In the genomic region with DNA sequence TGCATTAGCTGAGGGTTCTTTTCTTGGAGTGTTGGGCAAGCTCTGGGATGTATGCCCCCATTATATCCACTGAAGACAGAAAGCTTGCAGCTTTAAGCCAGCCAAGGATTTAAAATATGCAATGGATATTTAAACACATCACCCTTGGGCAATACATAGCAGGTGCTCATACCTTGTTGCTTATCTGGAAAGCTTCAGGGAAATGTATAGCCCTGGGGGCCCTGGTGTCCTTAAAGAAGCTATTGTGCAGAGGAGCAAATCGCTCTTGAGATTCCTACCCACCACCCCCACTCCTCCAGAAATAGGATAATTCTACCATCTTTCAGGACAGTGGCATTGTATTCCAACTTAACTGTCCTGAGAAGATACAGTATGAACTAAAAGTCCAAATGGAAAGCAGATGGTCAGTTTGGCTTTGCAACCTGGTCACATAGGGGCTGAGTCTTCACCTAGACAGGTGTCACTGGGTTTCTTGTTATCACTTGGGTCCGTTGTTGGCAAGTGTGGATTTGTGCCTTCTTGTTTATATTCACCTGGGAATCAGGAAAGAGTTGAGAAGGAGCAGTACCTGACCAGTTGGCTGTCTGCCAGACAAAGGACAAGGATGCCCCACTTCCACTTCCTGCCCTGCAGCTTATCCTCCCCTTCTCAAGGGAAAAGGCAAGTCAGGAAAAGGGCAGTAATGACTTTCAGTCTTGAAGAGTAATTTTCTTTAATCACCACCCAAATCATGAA, we compare ENCODE assay signal across 11 cellular contexts. TPM values are rescaled to one million over a fixed set of nuclear protein-coding genes. Genes with fewer than 3 reads are reported as not detected.
A peak's percentile ranks its signal among the peaks of the same experiment; 100 is the strongest.
DNase-seq lines count a peak whose midpoint lies in the region; ATAC-seq and TF ChIP-seq lines count a peak whose summit lies in the region.
"Had no signal": no experiment of that assay in that cellular context is flagged by ENCODE, and none has a peak within 500 bp of the region (broad histone marks: within the 10 kb centered on the region; RNA-seq: fewer than 3 reads in every experiment).

No MANE protein-coding gene starts in this region.

- H4K91ac ChIP-seq in mesenchymal stem cell (ENCODE audit: low read length): no peak overlapping the region

- H3K9me3 ChIP-seq in DOHH2 (ENCODE audit: control insufficient read depth, insufficient read depth, low read length) (no peaks in the 10 kb centered on the region), PC-9 (ENCODE audit: insufficient read depth, low read depth) (no peaks in the 10 kb centered on the region), mesenchymal stem cell (ENCODE audit: control insufficient read depth, low read length) (no peaks in the 10 kb centered on the region)

- intact Hi-C loops in PC-9 (cut with micrococcal nuclease; ENCODE audit: unreplicated experiment): no loop called here

- H3K4me3 ChIP-seq in ACC112 (ENCODE audit: low read depth, low read length): no peak overlapping the region
- peak overlapping the region; percentile 58; the same call in 1 of the 2 replicates for H3K4me3 ChIP-seq in DOHH2 (ENCODE audit: low read length)
- H3K4me3 ChIP-seq in PC-9: no peak overlapping the region
- H3K4me3 ChIP-seq in mesenchymal stem cell (ENCODE audit: insufficient read depth in 1 of 2, low read depth in 1 of 2, low read length in 2 of 2): peak overlapping the region in 1 of 2 experiments; percentile 78
- H3K4me3 ChIP-seq in foreskin fibroblast (ENCODE audit: low read depth in 1 of 2, low read length in 2 of 2): no peak overlapping the region
- H3K4me3 ChIP-seq in H7 (ENCODE audit: insufficient read depth, low read depth, low read length): no peak overlapping the region

- H3F3A ChIP-seq in DOHH2 (ENCODE audit: control insufficient read depth, insufficient read depth): 0 out of 2 replicates have a peak, but pooled peaks cover 2% of the 10 kb centered on the region
- peaks cover 17% of the 10 kb centered on the region; the same call in 1 of the 2 replicates for H3F3A ChIP-seq in PC-9 (ENCODE audit: insufficient read depth, low read depth)

- H2AFZ ChIP-seq in ACC112 (ENCODE audit: low read length, unreplicated experiment): peak overlapping the region; percentile 47
- no peak overlapping the region for H2AFZ ChIP-seq in PC-9
- H2AFZ ChIP-seq in mesenchymal stem cell (ENCODE audit: low read depth, low read length): no peak overlapping the region

- no peak for TF ChIP-seq CTCF in DOHH2 (IDR thresholded peaks at IDR 0.05; ENCODE audit: low read depth, low read length, poor library complexity, severe bottlenecking)
- TF ChIP-seq CTCF in PC-9 (conservative IDR thresholded peaks at IDR 0.05): no peak
- no peak for TF ChIP-seq CTCF in foreskin fibroblast (IDR thresholded peaks at IDR 0.05; ENCODE audit: low read depth, low read length)

- no peak overlapping the region for H2BK5ac ChIP-seq in mesenchymal stem cell (ENCODE audit: low read depth, low read length, poor library complexity, severe bottlenecking)

- CTCF ChIA-PET in PC-9 (lab: Charles Lee): interaction anchor here (0.6 kb wide), 1 partner anchor 102 kb away, joined by 3 read pairs; no protein-coding TSS in a partner anchor

- POLR2A ChIA-PET in PC-9 (lab: Charles Lee; ENCODE audit: unreplicated experiment): interaction anchor here (0.6 to 0.7 kb wide), 2 partner anchors 210 to 213 kb away, joined by 3 to 4 read pairs; no protein-coding TSS in a partner anchor
- POLR2A ChIA-PET in naive thymus-derived CD8-positive, alpha-beta T cell (lab: Charles Lee): no interaction called here

- H3K18ac ChIP-seq in mesenchymal stem cell (ENCODE audit: low read depth in 1 of 2, low read length in 2 of 2): no peak overlapping the region

- H4K20me1 ChIP-seq in DOHH2 (ENCODE audit: control insufficient read depth, insufficient read depth, low read depth, low read length): no peaks in the 10 kb centered on the region
- no peaks in the 10 kb centered on the region for H4K20me1 ChIP-seq in PC-9 (ENCODE audit: insufficient read depth)

- no peaks in the 10 kb centered on the region for H3K79me1 ChIP-seq in mesenchymal stem cell (replicated peaks; ENCODE audit: low read length, poor library complexity, severe bottlenecking)

- H3K14ac ChIP-seq in mesenchymal stem cell (ENCODE audit: low read length in 2 of 2): no peak overlapping the region

- no peaks in the 10 kb centered on the region for H3K36me3 Mint-ChIP-seq in naive thymus-derived CD8-positive, alpha-beta T cell
- H3K36me3 Mint-ChIP-seq: CD8-positive, alpha-beta T cell had no signal

- H2BK12ac ChIP-seq in mesenchymal stem cell (ENCODE audit: low read length in 2 of 2): no peak overlapping the region

- peaks cover 13 to 40% (median 24%) of the 10 kb centered on the region in 4 donors for H3K4me1 Mint-ChIP-seq in naive thymus-derived CD8-positive, alpha-beta T cell

- H3K4me2 ChIP-seq in DOHH2 (ENCODE audit: low read length) (peak overlapping the region; percentile 51), PC-9 (0 out of 2 replicates have a peak overlapping the region, but pooled peaks have one; percentile 18), mesenchymal stem cell (ENCODE audit: low read length, poor library complexity, severe bottlenecking) (no peak overlapping the region)

- H3K23ac ChIP-seq in mesenchymal stem cell (ENCODE audit: low read length in 2 of 2): no peak overlapping the region

- 86% methylated on average over 2 of the region's 2 CpGs for WGBS in mesenchymal stem cell

- H3K27me3 ChIP-seq in ACC112 (ENCODE audit: insufficient read depth, low read length): no peaks in the 10 kb centered on the region
- H3K27me3 ChIP-seq in DOHH2 (ENCODE audit: control insufficient read depth, low read length): no peaks in the 10 kb centered on the region
- H3K27me3 ChIP-seq in PC-9 (ENCODE audit: insufficient read depth, low read depth): no peaks in the 10 kb centered on the region
- H3K27me3 ChIP-seq in mesenchymal stem cell (ENCODE audit: control insufficient read depth in 1 of 2, insufficient read depth in 1 of 2, low read length in 2 of 2): no peaks in the 10 kb centered on the region
- no peaks in the 10 kb centered on the region for H3K27me3 ChIP-seq in H7 (ENCODE audit: control insufficient read depth, insufficient read depth, low read length)

- H3K27me3 Mint-ChIP-seq in naive thymus-derived CD8-positive, alpha-beta T cell: peaks cover 0 to 7% (median 0%) of the 10 kb centered on the region in 5 donors

- H3K4me1 ChIP-seq in ACC112 (ENCODE audit: control insufficient read depth, insufficient read depth, low read length, unreplicated experiment) (peaks cover 9% of the 10 kb centered on the region), DOHH2 (ENCODE audit: control insufficient read depth, low read length) (peaks cover 36% of the 10 kb centered on the region), PC-9 (replicated peaks; ENCODE audit: insufficient read depth) (peaks cover 29% of the 10 kb centered on the region), mesenchymal stem cell (ENCODE audit: control insufficient read depth, insufficient read depth, low read depth, low read length) (no peaks in the 10 kb centered on the region)

- BruUV-seq in PC-9 (replicated peaks; lab: Mats Ljungman, UMichigan): no TSS peak

- H2BK15ac ChIP-seq in mesenchymal stem cell (ENCODE audit: low read depth, poor library complexity, severe bottlenecking): no peak overlapping the region

- DNase-seq in PC-9: peak in 1 of 2 experiments; percentile 56
- no peak for DNase-seq in mesenchymal stem cell
- no peak for DNase-seq in naive thymus-derived CD8-positive, alpha-beta T cell
- DNase-seq in foreskin fibroblast: no peak
- no peak for DNase-seq in H7
- DNase-seq: activated CD4-positive, CD25-positive, alpha-beta regulatory T cell treated with anti-CD3 and anti-CD28 coated beads, Interleukin-2, amount 50 U/mL, for 72 hours; activated gamma-delta T cell had no signal

- H3K9me2 ChIP-seq in DOHH2 (replicated peaks; ENCODE audit: control insufficient read depth, low read length) (no peaks in the 10 kb centered on the region), PC-9 (ENCODE audit: insufficient read depth) (no peaks in the 10 kb centered on the region)

- H3K9me3 Mint-ChIP-seq in naive thymus-derived CD8-positive, alpha-beta T cell: no peaks in the 10 kb centered on the region
- H3K9me3 Mint-ChIP-seq: CD8-positive, alpha-beta T cell had no signal

- no peak overlapping the region for H4K8ac ChIP-seq in mesenchymal stem cell (ENCODE audit: low read length)

- no peak overlapping the region for H3K4ac ChIP-seq in mesenchymal stem cell (ENCODE audit: low read depth in 1 of 2, low read length in 2 of 2)

- no peak for ATAC-seq in naive thymus-derived CD8-positive, alpha-beta T cell
- ATAC-seq in HG02938 (IDR thresholded peaks at IDR 0.05; ENCODE audit: unreplicated experiment): no peak

- no peak overlapping the region for H2AK5ac ChIP-seq in mesenchymal stem cell (ENCODE audit: low read length, severe bottlenecking)

- H2BK120ac ChIP-seq in mesenchymal stem cell (ENCODE audit: low read depth, low read length): no peak overlapping the region

- H3K79me2 ChIP-seq in ACC112 (ENCODE audit: control insufficient read depth, insufficient read depth, low read length, unreplicated experiment) (no peaks in the 10 kb centered on the region), DOHH2 (ENCODE audit: control insufficient read depth, low read length) (no peaks in the 10 kb centered on the region), PC-9 (ENCODE audit: low read depth) (no peaks in the 10 kb centered on the region)

- H3K36me3 ChIP-seq in ACC112 (ENCODE audit: insufficient read depth, low read length) (no peaks in the 10 kb centered on the region), DOHH2 (ENCODE audit: control insufficient read depth, low read length) (no peaks in the 10 kb centered on the region), PC-9 (ENCODE audit: low read depth) (no peaks in the 10 kb centered on the region), mesenchymal stem cell (ENCODE audit: control insufficient read depth in 1 of 2, insufficient read depth in 2 of 2, low read depth in 1 of 2, low read length in 2 of 2) (no peaks in the 10 kb centered on the region), H7 (replicated peaks; ENCODE audit: control insufficient read depth, insufficient read depth, low read length) (no peaks in the 10 kb centered on the region)

- peak overlapping the region in 5 of 10 donors; percentile 54 to 87 (median 85) for H3K4me3 Mint-ChIP-seq in naive thymus-derived CD8-positive, alpha-beta T cell

- H3K9ac ChIP-seq in mesenchymal stem cell (ENCODE audit: low read length): peak overlapping the region; percentile 87

- H3K27ac ChIP-seq in ACC112 (ENCODE audit: low read depth, low read length) (no peak overlapping the region), DOHH2 (ENCODE audit: low read depth, low read length) (no peak overlapping the region), PC-9 (no peak overlapping the region), mesenchymal stem cell (ENCODE audit: low read length, poor library complexity, severe bottlenecking) (no peak overlapping the region)

- peak overlapping the region in 1 of 10 donors; percentile 50 for H3K27ac Mint-ChIP-seq in naive thymus-derived CD8-positive, alpha-beta T cell
- H3K27ac Mint-ChIP-seq: CD8-positive, alpha-beta T cell had no signal

RNA-seq across cellular contexts. Expression of gene ANKRD40CL, which starts 3.4 kb away (rescaled TPM):
- total RNA-seq in PC-9 (2021): not detected in 2 replicates
- not detected for polyA plus RNA-seq in mesenchymal stem cell (2013, experiment 1 of 2)
- not detected for polyA plus RNA-seq in mesenchymal stem cell (2013, experiment 2 of 2)
- total RNA-seq in naive thymus-derived CD8-positive, alpha-beta T cell: not detected
- polyA plus RNA-seq in naive thymus-derived CD8-positive, alpha-beta T cell: not detected
- not detected in 2 replicates for total RNA-seq in H7 (2014; rRNA removed; shearing (Covaris generic))
- total RNA-seq: CD8-positive, alpha-beta T cell had no signal

RNA-seq across cellular contexts. Expression of gene LUC7L3, which starts 44.5 kb away (rescaled TPM):
- 147 and 212 TPM in 2 replicates for total RNA-seq in PC-9 (2021)
- polyA plus RNA-seq in mesenchymal stem cell (2013, experiment 1 of 2): 99.9 TPM
- 97.1 TPM for polyA plus RNA-seq in mesenchymal stem cell (2013, experiment 2 of 2)
- total RNA-seq in naive thymus-derived CD8-positive, alpha-beta T cell: 100 to 1,000 TPM; 311 to 345 TPM
- 10 to 100 TPM; 41.6 to 58.4 (median 46.0) TPM for polyA plus RNA-seq in naive thymus-derived CD8-positive, alpha-beta T cell
- total RNA-seq in H7 (2014; rRNA removed; shearing (Covaris generic)): 45.4 and 76.9 TPM in 2 replicates

RNA-seq across cellular contexts. Expression of gene ANKRD40, which starts 56.2 kb away (rescaled TPM):
- total RNA-seq in PC-9 (2021): 24.4 and 33.5 TPM in 2 replicates
- polyA plus RNA-seq in mesenchymal stem cell (2013, experiment 1 of 2): 25.9 TPM
- 26.3 TPM for polyA plus RNA-seq in mesenchymal stem cell (2013, experiment 2 of 2)
- total RNA-seq in naive thymus-derived CD8-positive, alpha-beta T cell: 10 to 100 TPM; 35.5 to 39.5 TPM
- 1 to 10 TPM; 2.8 to 5.2 (median 4.3) TPM for polyA plus RNA-seq in naive thymus-derived CD8-positive, alpha-beta T cell
- 42.0 and 46.0 TPM in 2 replicates for total RNA-seq in H7 (2014; rRNA removed; shearing (Covaris generic))
